Comparison of ENCODE assay signal across 11 cellular contexts in the genomic region with DNA sequence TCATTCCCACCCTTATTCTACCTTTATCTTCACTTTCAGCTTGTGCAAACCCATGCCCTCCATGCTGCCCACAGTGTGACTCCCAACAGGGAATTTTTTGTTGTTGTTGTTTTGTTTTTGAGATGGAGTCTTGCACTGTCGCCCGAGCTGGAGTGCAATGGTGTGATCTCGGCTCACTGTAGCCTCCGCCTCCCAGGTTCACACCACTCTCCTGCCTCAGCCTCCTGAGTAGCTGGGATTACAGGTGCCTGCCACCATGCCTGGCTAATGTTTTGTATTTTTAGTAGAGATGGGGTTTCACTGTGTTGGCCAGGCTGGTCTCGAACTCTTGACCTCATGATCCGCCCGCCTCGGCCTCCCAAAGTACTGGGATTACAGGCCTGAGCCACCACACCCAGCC. TPM values are rescaled to one million over a fixed set of nuclear protein-coding genes. Genes with fewer than 3 reads are reported as not detected.
"Had no signal": no experiment of that assay in that cellular context is flagged by ENCODE, and none has a peak within 500 bp of the region (broad histone marks: within the 10 kb centered on the region; RNA-seq: fewer than 3 reads in every experiment).

No MANE protein-coding gene starts in this region.

RNA-seq across cellular contexts. Expression of a gene that starts 13.9 kb away (rescaled TPM):
- total RNA-seq: activated B cell treated with CpG ODN at 0.5 μM for 24 hours; activated CD4-positive, alpha-beta memory T cell treated with anti-CD3 and anti-CD28 coated beads for 36 hours; activated CD4-positive, alpha-beta memory T cell treated with anti-CD3 and anti-CD28 coated beads, Interleukin-2, amount 10 ng/mL, durations not matched to agents 7 days and 5 days; activated CD4-positive, alpha-beta T cell treated with anti-CD3 and anti-CD28 coated beads, Interleukin-2, amount 10 ng/mL, durations not matched to agents 24 days and 14 days; activated CD4-positive, alpha-beta T cell treated with anti-CD3 and anti-CD28 coated beads, Interleukin-2, amount 10 ng/mL, durations not matched to agents 7 days and 5 days; activated CD8-positive, alpha-beta memory T cell treated with anti-CD3 and anti-CD28 coated beads, Interleukin-2, amount 10 ng/mL, durations not matched to agents 7 days and 5 days; activated CD8-positive, alpha-beta T cell treated with anti-CD3 and anti-CD28 coated beads for 36 hours; activated CD8-positive, alpha-beta T cell treated with anti-CD3 and anti-CD28 coated beads, Interleukin-2, amount 10 ng/mL, durations not matched to agents 7 days and 5 days; T-cell; T-helper 1 cell treated with Interleukin-12 subunit alpha and Interleukin-12 subunit beta and Interleukin-4 antibody, amounts not matched to agents 30 ng/mL and 1 ng/mL, for 36 hours; T-helper 2 cell treated with Interferon-gamma antibody and Interleukin-4, amounts not matched to agents 100 ng/mL and 5 ng/mL, for 36 hours had no signal
